26 cellular contexts compared by ENCODE assay signal in the genomic region with DNA sequence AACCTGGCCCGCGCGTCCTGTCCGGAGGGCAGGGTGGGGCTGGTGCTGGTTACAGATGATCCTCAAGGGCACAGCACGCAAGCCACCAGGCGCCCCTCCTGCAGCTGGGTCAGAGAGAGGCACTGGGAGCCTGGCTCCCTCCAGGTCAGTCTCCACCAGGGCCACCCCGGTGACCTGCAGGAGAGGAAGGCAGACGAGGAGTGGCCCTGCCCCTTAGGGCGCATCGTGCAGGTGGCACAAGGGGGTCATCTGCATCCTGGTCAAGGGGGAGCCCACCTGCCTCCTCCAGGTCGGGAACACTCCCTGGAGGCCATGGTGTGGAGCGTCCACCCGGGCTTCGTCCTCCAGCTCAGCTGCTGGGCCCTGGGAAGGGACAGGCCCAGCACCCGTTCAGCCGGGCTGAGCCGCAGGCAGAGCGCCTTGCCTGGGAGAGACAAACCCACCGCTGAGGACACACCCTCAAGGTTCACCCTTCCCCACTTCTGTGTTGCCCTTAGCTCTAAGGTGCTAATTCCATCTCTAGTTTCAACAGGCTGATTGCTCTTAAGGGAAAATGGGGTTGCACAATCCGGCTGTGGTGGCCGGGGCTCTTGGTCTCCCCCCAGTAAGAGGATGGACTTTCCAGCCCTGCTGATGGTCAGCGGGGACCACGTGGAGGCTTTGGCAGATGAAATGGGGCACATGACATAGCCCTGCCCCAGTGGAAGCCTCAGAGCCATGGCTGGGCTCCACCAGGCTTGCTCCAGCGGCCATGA.
DNase-seq lines count a peak whose midpoint lies in the region; ATAC-seq, FAIRE-seq and TF ChIP-seq lines count a peak whose summit lies in the region.
"Had no signal": no experiment of that assay in that cellular context is flagged by ENCODE, and none has a peak within 500 bp of the region (broad histone marks: within the 10 kb centered on the region; RNA-seq: fewer than 3 reads in every experiment).

No MANE protein-coding gene starts in this region.

- H3K9me1 ChIP-seq in K562 (ENCODE audit: control insufficient read depth, insufficient read depth, low read length): no peaks in the 10 kb centered on the region

- TF ChIP-seq POLR2A in K562 (conservative IDR thresholded peaks at IDR 0.05) (no peak), sigmoid colon (IDR thresholded peaks at IDR 0.05) (no peak)

- H3K4me3 Mint-ChIP-seq in activated CD4-positive, alpha-beta T cell treated with anti-CD3 and anti-CD28 coated beads, Interleukin-2, amount 10 ng/mL, durations not matched to agents 7 days and 5 days: peak overlapping the region; percentile 77
- H3K4me3 Mint-ChIP-seq in natural killer cell treated with Interleukin-12 subunit alpha and Interleukin-12 subunit beta and Interleukin-15 and Interleukin-18, amount 100 ng/mL, for 72 hours: no peak overlapping the region
- H3K4me3 Mint-ChIP-seq: neural crest cell had no signal

- H3K9me2 ChIP-seq in SK-N-SH: no peaks in the 10 kb centered on the region

- H3K27ac ChIP-seq in KOPT-K1 (ENCODE audit: low read depth, low read length, poor library complexity, severe bottlenecking): peak overlapping the region; percentile 79
- no peak overlapping the region for H3K27ac ChIP-seq in K562 (ENCODE audit: extremely low read depth, low read depth, low read length)
- peak overlapping the region in 1 of 2 experiments; percentile 84; a peak in 1 of 4 replicates for H3K27ac ChIP-seq in SK-N-SH (ENCODE audit: low read depth in 2 of 2, low read length in 1 of 2)
- no peak overlapping the region for H3K27ac ChIP-seq in sigmoid colon
- H3K27ac ChIP-seq: 22Rv1 had no signal

- POLR2A ChIA-PET in activated CD4-positive, alpha-beta T cell treated with anti-CD3 and anti-CD28 coated beads, Interleukin-2, amount 10 ng/mL, durations not matched to agents 7 days and 5 days (lab: Charles Lee): no interaction called here
- POLR2A ChIA-PET in K562 (lab: Yijun Ruan, JAX): interaction anchor here (0.6 kb wide), 1 partner anchor 306 kb away, joined by 4 read pairs; no protein-coding TSS in a partner anchor
- POLR2A ChIA-PET in SK-N-SH (lab: Yijun Ruan, JAX): no interaction called here

- H3K27ac Mint-ChIP-seq in activated CD4-positive, alpha-beta T cell treated with anti-CD3 and anti-CD28 coated beads, Interleukin-2, amount 10 ng/mL, durations not matched to agents 7 days and 5 days: peak overlapping the region; percentile 96
- H3K27ac Mint-ChIP-seq in natural killer cell treated with Interleukin-12 subunit alpha and Interleukin-12 subunit beta and Interleukin-15 and Interleukin-18, amount 100 ng/mL, for 72 hours: peak overlapping the region; percentile 79 to 92

- TF ChIP-seq RAD21 in K562 (CRISPR knock-in tag; conservative IDR thresholded peaks at IDR 0.05 in 1 of 2, IDR thresholded peaks at IDR 0.05 in 1 of 2) (no peak), SK-N-SH (IDR thresholded peaks at IDR 0.05; ENCODE audit: low read length) (no peak)

- 0 out of 2 replicates have a peak, but pooled peaks cover 15% of the 10 kb centered on the region for H4K20me1 ChIP-seq in K562 (replicated peaks; ENCODE audit: control insufficient read depth, insufficient read depth, low read length)
- no peaks in the 10 kb centered on the region for H4K20me1 ChIP-seq in SK-N-SH (ENCODE audit: insufficient read depth)

- H3K27me3 Mint-ChIP-seq in activated CD4-positive, alpha-beta T cell treated with anti-CD3 and anti-CD28 coated beads, Interleukin-2, amount 10 ng/mL, durations not matched to agents 7 days and 5 days: no peaks in the 10 kb centered on the region
- H3K27me3 Mint-ChIP-seq in natural killer cell treated with Interleukin-12 subunit alpha and Interleukin-12 subunit beta and Interleukin-15 and Interleukin-18, amount 100 ng/mL, for 72 hours: peaks cover 0 to 2% of the 10 kb centered on the region in 2 donors

- no peak for FAIRE-seq in K562 (lab: Jason Lieb, UNC)
- FAIRE-seq: endometrium, urothelium cell line had no signal

- H3F3A ChIP-seq in SK-N-SH (replicated peaks; ENCODE audit: insufficient read depth): no peaks in the 10 kb centered on the region

- no peak for DNase-seq in activated CD4-positive, alpha-beta T cell treated with anti-CD3 and anti-CD28 coated beads, Interleukin-2, amount 10 ng/mL, durations not matched to agents 7 days and 5 days
- DNase-seq in activated CD4-positive, alpha-beta T cell treated with anti-CD3 and anti-CD28 coated beads, Interleukin-2, amount 50 U/mL, for 1 hour: no peak
- DNase-seq in K562 (ENCODE audit: extremely low read depth in 1 of 4, low spot score in 3 of 4) (no peak), SK-N-SH (no peak), HUDEP-2 (lab: John Stamatoyannopoulos, UW; ENCODE audit: unreplicated experiment in 76 of 76) (no peak), sigmoid colon (no peak)
- no peak for DNase-seq in natural killer cell treated with Interleukin-12 subunit alpha and Interleukin-12 subunit beta and Interleukin-15 and Interleukin-18, amount 100 ng/mL, for 72 hours (ENCODE audit: low spot score)
- DNase-seq: caudate nucleus; dermis blood vessel endothelial cell; DMS153; esophagus squamous epithelium; foreskin melanocyte; kidney glomerular epithelial cell; lower lobe of right lung; MM.1S; NCI-H1436; NCI-H446; stimulated activated CD4-positive, alpha-beta T cell treated with anti-CD3 and anti-CD28 coated beads, Interleukin-4, amount 100 ng/mL, for 1 hour had no signal

- peaks cover 62 to 99% of the 10 kb centered on the region in 2 experiments for H3K27me3 ChIP-seq in K562 (ENCODE audit: control insufficient read depth in 2 of 2, insufficient read depth in 2 of 2, low read length in 2 of 2)
- no peaks in the 10 kb centered on the region for H3K27me3 ChIP-seq in SK-N-SH (ENCODE audit: insufficient read depth)
- no peaks in the 10 kb centered on the region for H3K27me3 ChIP-seq in sigmoid colon
- H3K27me3 ChIP-seq: esophagus squamous epithelium, suprapubic skin had no signal

- no peak for ATAC-seq in K562
- no peak for ATAC-seq in natural killer cell treated with Interleukin-12 subunit alpha and Interleukin-12 subunit beta and Interleukin-15 and Interleukin-18, amount 100 ng/mL, for 72 hours
- ATAC-seq: heart right ventricle had no signal

- CTCF ChIA-PET in activated CD4-positive, alpha-beta T cell treated with anti-CD3 and anti-CD28 coated beads, Interleukin-2, amount 10 ng/mL, durations not matched to agents 7 days and 5 days (lab: Charles Lee): interaction anchor here (0.8 kb wide), 1 partner anchor 12 kb away, joined by 3 read pairs; no protein-coding TSS in a partner anchor
- CTCF ChIA-PET in K562 (lab: Yijun Ruan, JAX; ENCODE audit: low intra/inter-chr PET ratio) (no interaction called here), SK-N-SH (lab: Yijun Ruan, JAX) (no interaction called here)

- TF ChIP-seq CTCF in K562 (IDR thresholded peaks at IDR 0.05 in 2 of 3, conservative IDR thresholded peaks at IDR 0.05 in 1 of 3; ENCODE audit: insufficient read depth in 2 of 3, low read depth in 1 of 3, low read length in 3 of 3): no peak
- TF ChIP-seq CTCF in SK-N-SH (IDR thresholded peaks at IDR 0.05): no peak
- no peak for TF ChIP-seq CTCF in sigmoid colon (IDR thresholded peaks at IDR 0.05)

- WGBS in K562 (ENCODE audit: insufficient coverage, low coverage, missing lambda C conversion rate): 8% methylated on average over 24 of the region's 24 CpGs
- WGBS in SK-N-SH (ENCODE audit: low lambda C conversion rate): 95% methylated on average over 8 of the region's 24 CpGs
- WGBS in sigmoid colon, 2 donors: 91 to 95% methylated on average over 24 of the region's 24 CpGs

- H3K9me3 ChIP-seq in KOPT-K1 (ENCODE audit: insufficient read depth, low read length, poor library complexity, severe bottlenecking) (no peaks in the 10 kb centered on the region), K562 (replicated peaks; ENCODE audit: control insufficient read depth, insufficient read depth, low read depth, low read length) (no peaks in the 10 kb centered on the region), SK-N-SH (no peaks in the 10 kb centered on the region), sigmoid colon (no peaks in the 10 kb centered on the region)
- H3K9me3 ChIP-seq: esophagus squamous epithelium, heart right ventricle, lower lobe of right lung, suprapubic skin had no signal

- peaks cover 0 to 38% of the 10 kb centered on the region in 2 experiments; a peak in 3 of 5 replicates for H3K4me1 ChIP-seq in K562 (replicated peaks in 1 of 2; ENCODE audit: control insufficient read depth in 2 of 2, insufficient read depth in 2 of 2, low read length in 2 of 2)
- peaks cover 0 to 80% of the 10 kb centered on the region in 2 experiments; a peak in 1 of 4 replicates for H3K4me1 ChIP-seq in SK-N-SH (ENCODE audit: control insufficient read depth in 1 of 2, insufficient read depth in 2 of 2, low read depth in 1 of 2, low read length in 1 of 2)
- peaks cover 0 to 23% (median 18%) of the 10 kb centered on the region in 4 donors for H3K4me1 ChIP-seq in sigmoid colon

- no peaks in the 10 kb centered on the region for H3K36me3 ChIP-seq in KOPT-K1 (ENCODE audit: insufficient read depth, low read length)
- H3K36me3 ChIP-seq in K562 (ENCODE audit: control insufficient read depth, insufficient read depth, low read length): no peaks in the 10 kb centered on the region
- no peaks in the 10 kb centered on the region for H3K36me3 ChIP-seq in SK-N-SH (replicated peaks in 1 of 2; ENCODE audit: control insufficient read depth in 1 of 2, insufficient read depth in 2 of 2, low read length in 1 of 2)
- no peaks in the 10 kb centered on the region for H3K36me3 ChIP-seq in sigmoid colon
- H3K36me3 ChIP-seq: esophagus squamous epithelium, heart right ventricle, lower lobe of right lung, suprapubic skin had no signal

- no peaks in the 10 kb centered on the region for H3K36me3 Mint-ChIP-seq in activated CD4-positive, alpha-beta T cell treated with anti-CD3 and anti-CD28 coated beads, Interleukin-2, amount 10 ng/mL, durations not matched to agents 7 days and 5 days (ENCODE audit: low read depth)
- H3K36me3 Mint-ChIP-seq in natural killer cell treated with Interleukin-12 subunit alpha and Interleukin-12 subunit beta and Interleukin-15 and Interleukin-18, amount 100 ng/mL, for 72 hours: no peaks in the 10 kb centered on the region

- no peak overlapping the region for H3K4me2 ChIP-seq in K562 (ENCODE audit: insufficient read depth, low read length)
- no peak overlapping the region for H3K4me2 ChIP-seq in SK-N-SH

- no peaks in the 10 kb centered on the region for H3K9me3 Mint-ChIP-seq in activated CD4-positive, alpha-beta T cell treated with anti-CD3 and anti-CD28 coated beads, Interleukin-2, amount 10 ng/mL, durations not matched to agents 7 days and 5 days
- H3K9me3 Mint-ChIP-seq in natural killer cell treated with Interleukin-12 subunit alpha and Interleukin-12 subunit beta and Interleukin-15 and Interleukin-18, amount 100 ng/mL, for 72 hours: no peaks in the 10 kb centered on the region
- H3K9me3 Mint-ChIP-seq: neural crest cell had no signal

- no peak for TF ChIP-seq EP300 in K562 (IDR thresholded peaks at IDR 0.05; ENCODE audit: low read length)
- no peak for TF ChIP-seq EP300 in SK-N-SH (IDR thresholded peaks at IDR 0.05; ENCODE audit: borderline replicate concordance in 1 of 2, low read depth in 1 of 2, low read length in 1 of 2)
- no peak for TF ChIP-seq EP300 in sigmoid colon (IDR thresholded peaks at IDR 0.05)

- BruUV-seq in K562 (replicated peaks; lab: Mats Ljungman, UMichigan): no TSS peak

- peaks cover 42% of the 10 kb centered on the region for H3K4me1 Mint-ChIP-seq in activated CD4-positive, alpha-beta T cell treated with anti-CD3 and anti-CD28 coated beads, Interleukin-2, amount 10 ng/mL, durations not matched to agents 7 days and 5 days
- H3K4me1 Mint-ChIP-seq in natural killer cell treated with Interleukin-12 subunit alpha and Interleukin-12 subunit beta and Interleukin-15 and Interleukin-18, amount 100 ng/mL, for 72 hours (ENCODE audit: low read depth in 2 of 2): peaks cover 20 to 22% of the 10 kb centered on the region in 2 donors

- intact Hi-C loops in K562 (cut with micrococcal nuclease) (no loop called here), sigmoid colon (cut with DNase I) (no loop called here)

- no peak overlapping the region for H2AFZ ChIP-seq in K562 (ENCODE audit: low read depth, low read length)
- H2AFZ ChIP-seq in SK-N-SH (ENCODE audit: low read depth): no peak overlapping the region
- H2AFZ ChIP-seq: parathyroid adenoma had no signal

- in situ Hi-C loops in K562 (cut with MboI): no loop called here

- H3K4me3 ChIP-seq in K562: no peak overlapping the region
- H3K4me3 ChIP-seq in SK-N-SH (ENCODE audit: low read depth in 2 of 2, low read length in 1 of 2): no peak overlapping the region
- H3K4me3 ChIP-seq in sigmoid colon: no peak overlapping the region
- H3K4me3 ChIP-seq: esophagus squamous epithelium, lower lobe of right lung, suprapubic skin had no signal

- H3K79me2 ChIP-seq in K562 (ENCODE audit: control insufficient read depth, insufficient read depth, low read length): no peaks in the 10 kb centered on the region
- H3K79me2 ChIP-seq in SK-N-SH (ENCODE audit: insufficient read depth): no peaks in the 10 kb centered on the region
- H3K79me2 ChIP-seq: parathyroid adenoma had no signal

- H3K9ac ChIP-seq in K562 (ENCODE audit: insufficient read depth in 1 of 2, low read depth in 2 of 2, low read length in 2 of 2): no peak overlapping the region
- no peak overlapping the region for H3K9ac ChIP-seq in SK-N-SH
- H3K9ac ChIP-seq: parathyroid adenoma had no signal
